Comparison of ENCODE assay signal across 1 cellular context in the genomic region with DNA sequence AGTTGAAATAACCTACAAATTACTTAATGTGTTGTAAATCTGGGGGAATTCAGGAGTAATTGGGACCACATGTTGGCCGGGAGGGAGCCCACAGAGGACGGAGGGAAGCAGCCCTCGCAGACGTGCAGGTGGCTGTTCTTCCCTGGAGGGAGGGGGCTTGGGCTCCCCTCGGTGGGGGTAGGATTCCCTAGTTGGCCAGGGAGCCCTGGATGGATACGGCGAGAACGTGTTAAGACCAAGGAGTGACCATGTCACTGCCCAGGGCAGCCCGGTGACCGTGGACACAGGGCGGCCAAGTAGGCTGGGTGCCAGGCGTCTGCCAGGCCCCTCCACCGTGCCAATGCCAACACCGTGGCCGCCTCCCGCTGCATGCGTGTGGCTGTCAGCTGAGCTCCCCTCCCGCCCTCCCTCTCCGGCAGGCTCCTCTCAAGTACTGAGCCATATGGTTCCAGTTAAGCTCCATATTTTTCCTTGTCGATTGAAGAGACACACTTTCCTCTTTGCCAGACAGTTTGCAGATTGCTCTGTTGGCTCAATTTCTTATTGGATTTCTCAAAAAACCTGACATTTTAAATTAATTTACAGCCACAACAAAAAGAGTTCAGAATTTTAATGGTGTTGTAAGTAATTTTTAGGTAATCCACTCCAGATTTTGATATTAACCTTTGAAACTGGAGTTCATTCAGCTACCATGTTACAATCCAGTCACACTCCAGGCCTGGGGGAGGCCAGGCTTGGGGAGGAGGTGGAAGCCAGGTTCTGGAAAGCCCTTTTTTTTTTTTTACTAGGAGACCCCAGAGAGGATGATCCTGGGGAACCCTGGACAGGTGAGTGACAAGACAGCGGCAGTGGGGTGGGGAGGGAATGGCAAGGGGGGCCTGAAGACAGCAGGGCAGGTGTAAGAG.
TF ChIP-seq lines count a peak whose summit lies in the region.

No MANE protein-coding gene starts in this region.

TF ChIP-seq in HepG2, 621 proteins besides CTCF, POLR2A, EP300 and RAD21 (continued from another document):
- TF ChIP-seq, protein P1, sequence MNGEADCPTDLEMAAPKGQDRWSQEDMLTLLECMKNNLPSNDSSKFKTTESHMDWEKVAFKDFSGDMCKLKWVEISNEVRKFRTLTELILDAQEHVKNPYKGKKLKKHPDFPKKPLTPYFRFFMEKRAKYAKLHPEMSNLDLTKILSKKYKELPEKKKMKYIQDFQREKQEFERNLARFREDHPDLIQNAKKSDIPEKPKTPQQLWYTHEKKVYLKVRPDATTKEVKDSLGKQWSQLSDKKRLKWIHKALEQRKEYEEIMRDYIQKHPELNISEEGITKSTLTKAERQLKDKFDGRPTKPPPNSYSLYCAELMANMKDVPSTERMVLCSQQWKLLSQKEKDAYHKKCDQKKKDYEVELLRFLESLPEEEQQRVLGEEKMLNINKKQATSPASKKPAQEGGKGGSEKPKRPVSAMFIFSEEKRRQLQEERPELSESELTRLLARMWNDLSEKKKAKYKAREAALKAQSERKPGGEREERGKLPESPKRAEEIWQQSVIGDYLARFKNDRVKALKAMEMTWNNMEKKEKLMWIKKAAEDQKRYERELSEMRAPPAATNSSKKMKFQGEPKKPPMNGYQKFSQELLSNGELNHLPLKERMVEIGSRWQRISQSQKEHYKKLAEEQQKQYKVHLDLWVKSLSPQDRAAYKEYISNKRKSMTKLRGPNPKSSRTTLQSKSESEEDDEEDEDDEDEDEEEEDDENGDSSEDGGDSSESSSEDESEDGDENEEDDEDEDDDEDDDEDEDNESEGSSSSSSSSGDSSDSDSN (CRISPR knock-in tag; IDR thresholded peaks at IDR 0.05), result no peak
- TF ChIP-seq FOXK2 (IDR thresholded peaks at IDR 0.05) (no peak), ZNF232 (CRISPR knock-in tag; IDR thresholded peaks at IDR 0.05; ENCODE audit: borderline replicate concordance) (no peak), ZNF333 (CRISPR knock-in tag; IDR thresholded peaks at IDR 0.05; ENCODE audit: borderline replicate concordance) (no peak), RBAK (CRISPR knock-in tag; IDR thresholded peaks at IDR 0.05) (no peak), IRF2 (CRISPR knock-in tag; IDR thresholded peaks at IDR 0.05) (no peak), NFYC (CRISPR knock-in tag; IDR thresholded peaks at IDR 0.05) (no peak), ZNF253 (CRISPR knock-in tag; IDR thresholded peaks at IDR 0.05; ENCODE audit: borderline replicate concordance) (no peak), PHF5A (CRISPR knock-in tag; IDR thresholded peaks at IDR 0.05; ENCODE audit: low read depth, unreplicated experiment) (no peak), GLI4 (CRISPR knock-in tag; IDR thresholded peaks at IDR 0.05; ENCODE audit: borderline replicate concordance) (no peak)
- TF ChIP-seq, protein P2, sequence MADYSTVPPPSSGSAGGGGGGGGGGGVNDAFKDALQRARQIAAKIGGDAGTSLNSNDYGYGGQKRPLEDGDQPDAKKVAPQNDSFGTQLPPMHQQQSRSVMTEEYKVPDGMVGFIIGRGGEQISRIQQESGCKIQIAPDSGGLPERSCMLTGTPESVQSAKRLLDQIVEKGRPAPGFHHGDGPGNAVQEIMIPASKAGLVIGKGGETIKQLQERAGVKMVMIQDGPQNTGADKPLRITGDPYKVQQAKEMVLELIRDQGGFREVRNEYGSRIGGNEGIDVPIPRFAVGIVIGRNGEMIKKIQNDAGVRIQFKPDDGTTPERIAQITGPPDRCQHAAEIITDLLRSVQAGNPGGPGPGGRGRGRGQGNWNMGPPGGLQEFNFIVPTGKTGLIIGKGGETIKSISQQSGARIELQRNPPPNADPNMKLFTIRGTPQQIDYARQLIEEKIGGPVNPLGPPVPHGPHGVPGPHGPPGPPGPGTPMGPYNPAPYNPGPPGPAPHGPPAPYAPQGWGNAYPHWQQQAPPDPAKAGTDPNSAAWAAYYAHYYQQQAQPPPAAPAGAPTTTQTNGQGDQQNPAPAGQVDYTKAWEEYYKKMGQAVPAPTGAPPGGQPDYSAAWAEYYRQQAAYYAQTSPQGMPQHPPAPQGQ (CRISPR knock-in tag; IDR thresholded peaks at IDR 0.05; ENCODE audit: borderline replicate concordance), result no peak
- TF ChIP-seq, protein P3, sequence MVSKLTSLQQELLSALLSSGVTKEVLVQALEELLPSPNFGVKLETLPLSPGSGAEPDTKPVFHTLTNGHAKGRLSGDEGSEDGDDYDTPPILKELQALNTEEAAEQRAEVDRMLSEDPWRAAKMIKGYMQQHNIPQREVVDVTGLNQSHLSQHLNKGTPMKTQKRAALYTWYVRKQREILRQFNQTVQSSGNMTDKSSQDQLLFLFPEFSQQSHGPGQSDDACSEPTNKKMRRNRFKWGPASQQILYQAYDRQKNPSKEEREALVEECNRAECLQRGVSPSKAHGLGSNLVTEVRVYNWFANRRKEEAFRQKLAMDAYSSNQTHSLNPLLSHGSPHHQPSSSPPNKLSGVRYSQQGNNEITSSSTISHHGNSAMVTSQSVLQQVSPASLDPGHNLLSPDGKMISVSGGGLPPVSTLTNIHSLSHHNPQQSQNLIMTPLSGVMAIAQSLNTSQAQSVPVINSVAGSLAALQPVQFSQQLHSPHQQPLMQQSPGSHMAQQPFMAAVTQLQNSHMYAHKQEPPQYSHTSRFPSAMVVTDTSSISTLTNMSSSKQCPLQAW (CRISPR knock-in tag; IDR thresholded peaks at IDR 0.05), result no peak
- TF ChIP-seq, protein P4, sequence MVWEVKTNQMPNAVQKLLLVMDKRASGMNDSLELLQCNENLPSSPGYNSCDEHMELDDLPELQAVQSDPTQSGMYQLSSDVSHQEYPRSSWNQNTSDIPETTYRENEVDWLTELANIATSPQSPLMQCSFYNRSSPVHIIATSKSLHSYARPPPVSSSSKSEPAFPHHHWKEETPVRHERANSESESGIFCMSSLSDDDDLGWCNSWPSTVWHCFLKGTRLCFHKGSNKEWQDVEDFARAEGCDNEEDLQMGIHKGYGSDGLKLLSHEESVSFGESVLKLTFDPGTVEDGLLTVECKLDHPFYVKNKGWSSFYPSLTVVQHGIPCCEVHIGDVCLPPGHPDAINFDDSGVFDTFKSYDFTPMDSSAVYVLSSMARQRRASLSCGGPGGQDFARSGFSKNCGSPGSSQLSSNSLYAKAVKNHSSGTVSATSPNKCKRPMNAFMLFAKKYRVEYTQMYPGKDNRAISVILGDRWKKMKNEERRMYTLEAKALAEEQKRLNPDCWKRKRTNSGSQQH (CRISPR knock-in tag; IDR thresholded peaks at IDR 0.05; ENCODE audit: low read depth), result no peak
